ENCODE assay signal across 10 cellular contexts in genomic region chr10:51092402-51092801, GRCh38. TPM values are rescaled to one million over a fixed set of nuclear protein-coding genes. Genes with fewer than 3 reads are reported as not detected.
DNase-seq lines count a peak whose midpoint lies in the region; TF ChIP-seq lines count a peak whose summit lies in the region.
"Had no signal": no experiment of that assay in that cellular context is flagged by ENCODE, and none has a peak within 500 bp of the region (broad histone marks: within the 10 kb centered on the region; RNA-seq: fewer than 3 reads in every experiment).

No MANE protein-coding gene starts in this region.

- H3K4me1 ChIP-seq in thyroid gland, result peaks cover 24 to 30% of the 10 kb centered on the region in 2 donors

- TF ChIP-seq POLR2A in thyroid gland (IDR thresholded peaks at IDR 0.05), result no peak

- no peaks in the 10 kb centered on the region for H3K27me3 ChIP-seq in thyroid gland

- no peaks in the 10 kb centered on the region for H3K9me3 ChIP-seq in thyroid gland

- DNase-seq in NCI-H1694 (lab: John Stamatoyannopoulos, UW), result peak; percentile 13
- peak; percentile 78 for DNase-seq in coronary artery (ENCODE audit: low spot score)
- peak; percentile 3 to 34 for DNase-seq in lung microvascular endothelial cell (ENCODE audit: low read depth in 2 of 2)
- peak; percentile 87 to 91 for DNase-seq in thyroid gland
- no peak for DNase-seq in DMS153 (lab: John Stamatoyannopoulos, UW)
- no peak for DNase-seq in amniotic stem cell (lab: John Stamatoyannopoulos, UW)
- no peak for DNase-seq in GM13977 (ENCODE audit: low spot score)
- DNase-seq in activated naive CD4-positive, alpha-beta T cell (lab: John Stamatoyannopoulos, UW), result no peak
- DNase-seq: NCI-H2081 treated with DMSO at 0.1 percent for 48 hours had no signal

- peak overlapping the region; percentile 32 to 40 for H3K27ac ChIP-seq in coronary artery
- peak overlapping the region in 2 of 3 donors; percentile 38 to 57 for H3K27ac ChIP-seq in thyroid gland

- no peak overlapping the region for H3K4me3 ChIP-seq in coronary artery
- no peak overlapping the region for H3K4me3 ChIP-seq in thyroid gland (replicated peaks in 1 of 3)

- TF ChIP-seq CTCF in coronary artery (IDR thresholded peaks at IDR 0.05), result no peak
- no peak for TF ChIP-seq CTCF in thyroid gland (IDR thresholded peaks at IDR 0.05)
- TF ChIP-seq CTCF in GM13977 (IDR thresholded peaks at IDR 0.05; ENCODE audit: extremely low read depth, insufficient read depth, missing control alignments), result no peak

- intact Hi-C loops in thyroid gland (cut with DNase I), result no loop called here

- WGBS in thyroid gland, 2 donors, result 46 to 50% methylated on average over 2 of the region's 2 CpGs

- no peaks in the 10 kb centered on the region for H3K36me3 ChIP-seq in thyroid gland

- in situ Hi-C loops in GM13977 (cut with MboI; ENCODE audit: low pct_unique_long_range_greater_than_20kb, low sequenced_read_pairs, unreplicated experiment), result no loop called here

RNA-seq across cellular contexts. Expression of gene PRKG1, which starts 18.1 kb away (rescaled TPM):
- total RNA-seq in lung microvascular endothelial cell (0.87 and 3.6 TPM in 2 replicates), thyroid gland (10 to 100 TPM; 26.5 to 72.3 (median 58.1) TPM)
- total RNA-seq: HT-29 had no signal

Comparison
In these comparisons a context has a peak if more than half of its experiments do, and no peak if none do; other contexts are left out.
1. DNase-seq: peak in NCI-H1694 (single experiment), coronary artery (single experiment), lung microvascular endothelial cell (2 of 2) and thyroid gland (2 of 2); none in DMS153 (single experiment), amniotic stem cell (single experiment), GM13977 (single experiment) and activated naive CD4-positive, alpha-beta T cell (0 of 4).